ENCODE assay signal across 9 cellular contexts in genomic region chr3:147393261-147393964, GRCh38. TPM values are rescaled to one million over a fixed set of nuclear protein-coding genes. Genes with fewer than 3 reads are reported as not detected.
DNase-seq lines count a peak whose midpoint lies in the region; ATAC-seq and TF ChIP-seq lines count a peak whose summit lies in the region.
"Had no signal": no experiment of that assay in that cellular context is flagged by ENCODE, and none has a peak within 500 bp of the region (broad histone marks: within the 10 kb centered on the region; RNA-seq: fewer than 3 reads in every experiment).

No MANE protein-coding gene starts in this region.

- peak overlapping the region; percentile 83 for H3K4me2 ChIP-seq in smooth muscle cell

- H2AFZ ChIP-seq in smooth muscle cell (ENCODE audit: low read depth): no peak overlapping the region

- no peak for ATAC-seq in GM19023 (IDR thresholded peaks at IDR 0.05; ENCODE audit: unreplicated experiment)

- H3K9ac ChIP-seq in iPS-20b (ENCODE audit: low read depth, low read length) (peak overlapping the region; percentile 67; the same call in 1 of the 2 replicates), smooth muscle cell (ENCODE audit: low read depth) (no peak overlapping the region)

- WGBS in smooth muscle cell (ENCODE audit: low lambda C conversion rate): 1% methylated on average over 38 of the region's 54 CpGs

- H3K4me3 ChIP-seq in HFF-Myc (replicated peaks; ENCODE audit: low read depth, low read length): peak overlapping the region; percentile 42
- peak overlapping the region; percentile 38 to 45 for H3K4me3 ChIP-seq in ascending aorta
- peak overlapping the region; percentile 70 for H3K4me3 ChIP-seq in iPS-20b (ENCODE audit: low read length)
- peak overlapping the region; percentile 36 for H3K4me3 ChIP-seq in smooth muscle cell
- H3K4me3 ChIP-seq: lung had no signal

- H3F3A ChIP-seq in smooth muscle cell (ENCODE audit: low read depth): no peaks in the 10 kb centered on the region

- H3K27ac ChIP-seq in ascending aorta (no peak overlapping the region), iPS-20b (ENCODE audit: low read length) (no peak overlapping the region), smooth muscle cell (ENCODE audit: low read depth) (no peak overlapping the region)

- peaks cover 0 to 21% of the 10 kb centered on the region in 2 donors for H3K4me1 ChIP-seq in ascending aorta
- H3K4me1 ChIP-seq in iPS-20b (ENCODE audit: insufficient read depth, low read length): peaks cover 6% of the 10 kb centered on the region; the same call in 1 of the 2 replicates
- H3K4me1 ChIP-seq in smooth muscle cell (ENCODE audit: low read depth): peaks cover 36% of the 10 kb centered on the region

- H3K9me3 ChIP-seq in ascending aorta: no peaks in the 10 kb centered on the region
- H3K9me3 ChIP-seq in iPS-20b (ENCODE audit: insufficient read depth, low read depth, low read length): no peaks in the 10 kb centered on the region; the same call in 1 of the 2 replicates
- H3K9me3 ChIP-seq in smooth muscle cell (replicated peaks; ENCODE audit: low read depth): no peaks in the 10 kb centered on the region

- intact Hi-C loops in ascending aorta (cut with DNase I): loop anchor here (10.0 kb wide), 1 partner anchor 681 kb away; no protein-coding TSS in a partner anchor

- peaks cover 37% of the 10 kb centered on the region for H3K27me3 ChIP-seq in ascending aorta
- H3K27me3 ChIP-seq in iPS-20b (ENCODE audit: insufficient read depth, low read length): peaks cover 100% of the 10 kb centered on the region
- peaks cover 100% of the 10 kb centered on the region for H3K27me3 ChIP-seq in smooth muscle cell (ENCODE audit: low read depth)

- TF ChIP-seq CTCF in HFF-Myc (IDR thresholded peaks at IDR 0.05; ENCODE audit: low read depth, low read length, missing control alignments): no peak
- no peak for TF ChIP-seq CTCF in ascending aorta (IDR thresholded peaks at IDR 0.05)
- no peak for TF ChIP-seq CTCF in smooth muscle cell (IDR thresholded peaks at IDR 0.05; ENCODE audit: borderline replicate concordance, insufficient read depth, poor library complexity, severe bottlenecking)

- H3K36me3 ChIP-seq in ascending aorta (no peaks in the 10 kb centered on the region), iPS-20b (ENCODE audit: insufficient read depth, low read depth, low read length) (no peaks in the 10 kb centered on the region), smooth muscle cell (ENCODE audit: low read depth) (no peaks in the 10 kb centered on the region)

- no peaks in the 10 kb centered on the region for H4K20me1 ChIP-seq in smooth muscle cell (ENCODE audit: low read depth)

- DNase-seq in HFF-Myc (ENCODE audit: extremely low read depth, low read depth): no peak
- DNase-seq in ascending aorta (ENCODE audit: low spot score in 2 of 2): no peak
- no peak for DNase-seq in smooth muscle cell (lab: John Stamatoyannopoulos, UW; ENCODE audit: unreplicated experiment)
- DNase-seq in NCI-H2107 treated with DMSO at 0.1 percent for 48 hours (lab: John Stamatoyannopoulos, UW; ENCODE audit: unreplicated experiment): no peak
- no peak for DNase-seq in NCI-H2171 treated with DMSO at 0.1 percent for 48 hours (lab: John Stamatoyannopoulos, UW)
- DNase-seq in activated CD4-positive, alpha-beta T cell treated with anti-CD3 and anti-CD28 coated beads for 48 hours: no peak

- H3K79me2 ChIP-seq in smooth muscle cell (ENCODE audit: low read depth): no peaks in the 10 kb centered on the region

RNA-seq across cellular contexts. Expression of gene ZIC4, which starts 12.9 kb away (rescaled TPM):
- total RNA-seq in ascending aorta (not detected), smooth muscle cell (not detected in 2 replicates)
- polyA plus RNA-seq in smooth muscle cell: not detected in 2 replicates
- total RNA-seq: lung had no signal
- polyA plus RNA-seq: lung had no signal

RNA-seq across cellular contexts. Expression of gene ZIC1, which starts 15.8 kb away (rescaled TPM):
- total RNA-seq in ascending aorta: 1.5 TPM
- not detected in 2 replicates for total RNA-seq in smooth muscle cell
- not detected in 2 replicates for polyA plus RNA-seq in smooth muscle cell
- total RNA-seq: lung had no signal
